In the genomic region with DNA sequence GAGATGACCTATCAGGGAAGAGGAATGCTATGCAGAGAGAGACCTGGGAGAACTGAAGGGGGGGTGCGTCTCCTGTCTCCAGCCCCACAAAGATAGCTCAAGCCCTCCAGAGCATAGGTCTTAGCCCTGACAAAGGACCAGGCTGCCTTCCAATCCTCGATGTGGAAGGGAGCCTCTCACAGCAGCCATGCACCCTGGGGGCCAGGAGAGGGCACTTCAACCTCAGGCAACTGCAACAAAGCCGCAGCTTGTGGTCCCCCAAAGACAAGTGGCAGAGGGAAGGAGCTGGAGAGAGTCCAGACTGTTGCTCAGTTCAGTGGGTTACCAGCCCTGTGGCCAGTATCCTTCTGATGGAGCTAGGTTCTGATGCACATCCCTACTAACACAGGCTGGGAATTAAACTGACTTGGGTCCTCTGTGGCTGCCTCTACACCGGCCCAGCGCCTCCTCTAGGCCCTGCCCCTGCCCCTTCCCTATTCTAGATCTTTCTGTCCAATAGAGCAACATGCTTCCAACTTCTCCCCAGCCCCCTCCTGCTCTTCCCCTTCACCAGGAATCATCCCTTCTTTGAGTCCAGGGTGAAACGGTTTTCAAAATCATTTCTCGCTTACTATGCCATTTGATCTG, we compare ENCODE assay signal across 8 cellular contexts.
DNase-seq lines count a peak whose midpoint lies in the region; ATAC-seq and TF ChIP-seq lines count a peak whose summit lies in the region.

No MANE protein-coding gene starts in this region.

- H3K27ac Mint-ChIP-seq in activated T-cell treated with anti-CD3 and anti-CD28 coated beads, Interleukin-2, amount 50 U/mL, for 72 hours = no peak overlapping the region

- peak; percentile 30 for TF ChIP-seq CTCF in parathyroid adenoma (IDR thresholded peaks at IDR 0.05)

- H3K9me3 Mint-ChIP-seq in activated T-cell treated with anti-CD3 and anti-CD28 coated beads, Interleukin-2, amount 50 U/mL, for 72 hours = no peaks in the 10 kb centered on the region

- no peak overlapping the region for H3K9ac ChIP-seq in parathyroid adenoma

- H3K4me1 ChIP-seq in parathyroid adenoma = no peaks in the 10 kb centered on the region

- no peak overlapping the region for H3K4me3 ChIP-seq in parathyroid adenoma (ENCODE audit: low read depth, low read length)

- no peaks in the 10 kb centered on the region for H3K27me3 ChIP-seq in parathyroid adenoma (ENCODE audit: control insufficient read depth, insufficient read depth, low read length)

- H3K27ac ChIP-seq in parathyroid adenoma = no peak overlapping the region

- H3K4me1 Mint-ChIP-seq in activated T-cell treated with anti-CD3 and anti-CD28 coated beads, Interleukin-2, amount 50 U/mL, for 72 hours (ENCODE audit: low read depth) = no peaks in the 10 kb centered on the region

- no peaks in the 10 kb centered on the region for H3K79me2 ChIP-seq in parathyroid adenoma

- H2AFZ ChIP-seq in parathyroid adenoma = no peak overlapping the region

- H3K36me3 ChIP-seq in parathyroid adenoma (ENCODE audit: control insufficient read depth, insufficient read depth, low read length) = no peaks in the 10 kb centered on the region

- H3K4me3 Mint-ChIP-seq in activated T-cell treated with anti-CD3 and anti-CD28 coated beads, Interleukin-2, amount 50 U/mL, for 72 hours = no peak overlapping the region

- no peaks in the 10 kb centered on the region for H3K36me3 Mint-ChIP-seq in activated T-cell treated with anti-CD3 and anti-CD28 coated beads, Interleukin-2, amount 50 U/mL, for 72 hours (ENCODE audit: insufficient read depth in 2 of 2)

- H3K27me3 Mint-ChIP-seq in activated T-cell treated with anti-CD3 and anti-CD28 coated beads, Interleukin-2, amount 50 U/mL, for 72 hours (ENCODE audit: low read depth) = peaks cover 13% of the 10 kb centered on the region

- no peaks in the 10 kb centered on the region for H3K9me3 ChIP-seq in parathyroid adenoma (ENCODE audit: control insufficient read depth, low read length)

- H3K4me2 ChIP-seq in parathyroid adenoma (ENCODE audit: low read length) = no peak overlapping the region

- ATAC-seq in activated T-cell treated with anti-CD3 and anti-CD28 coated beads, Interleukin-2, amount 50 U/mL, for 72 hours (replicated peaks in 1 of 2) = peak in 1 of 2 donors; percentile 48
- ATAC-seq in HG02852 (IDR thresholded peaks at IDR 0.05; ENCODE audit: unreplicated experiment) (peak; percentile 69), HG02571 (IDR thresholded peaks at IDR 0.05; ENCODE audit: unreplicated experiment) (no peak)

- peak; percentile 11 to 21 for DNase-seq in activated T-cell treated with anti-CD3 and anti-CD28 coated beads, Interleukin-2, amount 50 U/mL, for 72 hours
- DNase-seq in activated T-cell treated with anti-CD3 and anti-CD28 coated beads for 4 hours (no peak), NCI-H2081 (lab: John Stamatoyannopoulos, UW) (peak; percentile 86 to 88), UCSD-AML1 (lab: John Stamatoyannopoulos, UW; ENCODE audit: unreplicated experiment) (peak; percentile 33), globus pallidus (ENCODE audit: low spot score) (peak; percentile 74)
